Comparison of ENCODE assay signal across 8 cellular contexts in genomic region chr11:130314749-130315285, GRCh38. TPM values are rescaled to one million over a fixed set of nuclear protein-coding genes. Genes with fewer than 3 reads are reported as not detected.
DNase-seq lines count a peak whose midpoint lies in the region; ATAC-seq and TF ChIP-seq lines count a peak whose summit lies in the region.

Gene ZBTB44, minus strand, starts transcription at chr11:130314917. Its CDS starts 53,044 bp downstream, at chr11:130261873.

- H3K4me1 Mint-ChIP-seq in naive thymus-derived CD4-positive, alpha-beta T cell, result peaks cover 33 to 54% (median 40%) of the 10 kb centered on the region in 7 donors
- peaks cover 40% of the 10 kb centered on the region for H3K4me1 Mint-ChIP-seq in stimulated activated memory B cell treated with anti-CD40 and anti-IgM and Interleukin-4, amounts not matched to agents 10 μg/mL and 1 μg/mL and 100 μg/mL, for 72 hours

- peak; percentile 49 for ATAC-seq in GM21619 (IDR thresholded peaks at IDR 0.05; ENCODE audit: unreplicated experiment)
- ATAC-seq in naive thymus-derived CD4-positive, alpha-beta T cell, result peak; percentile 94
- ATAC-seq in stimulated activated memory B cell treated with anti-CD40 and anti-IgM and Interleukin-4, amounts not matched to agents 10 μg/mL and 1 μg/mL and 100 μg/mL, for 72 hours, result peak; percentile 89

- POLR2A ChIA-PET in naive thymus-derived CD4-positive, alpha-beta T cell (lab: Charles Lee), result interaction anchor here (1.0 to 2.6 kb wide), 3 partner anchors 10 to 601 kb away, joined by 3 to 13 read pairs (median 6); partner anchors contain the start of genes PRDM10 and SNX19

- no peaks in the 10 kb centered on the region for H3K36me3 ChIP-seq in Peyer's patch
- H3K36me3 ChIP-seq in naive thymus-derived CD4-positive, alpha-beta T cell (ENCODE audit: control insufficient read depth in 2 of 3, insufficient read depth in 3 of 3, low read length in 3 of 3), result no peaks in the 10 kb centered on the region

- DNase-seq in DMS153 treated with DMSO at 0.1 percent for 48 hours (lab: John Stamatoyannopoulos, UW; ENCODE audit: unreplicated experiment) (peak; percentile 79), KG1 (lab: John Stamatoyannopoulos, UW) (peak; percentile 92), Peyer's patch (peak; percentile 94 to 97 (median 94)), activated T-helper 1 cell treated with Interleukin-2 at 50 U/mL for 16 hours (ENCODE audit: low read depth) (peak; percentile 88), fibroblast of gingiva (ENCODE audit: low read depth) (peak; percentile 84)
- peak; percentile 77 to 91 (median 85) for DNase-seq in naive thymus-derived CD4-positive, alpha-beta T cell

- H3K4me1 ChIP-seq in Peyer's patch, result peaks cover 0 to 23% (median 4%) of the 10 kb centered on the region in 4 donors
- H3K4me1 ChIP-seq in naive thymus-derived CD4-positive, alpha-beta T cell (ENCODE audit: control insufficient read depth in 2 of 2, insufficient read depth in 2 of 2, low read length in 2 of 2), result peaks cover 8 to 16% of the 10 kb centered on the region in 2 donors

- peaks cover 0 to 3% (median 0%) of the 10 kb centered on the region in 5 donors for H3K36me3 Mint-ChIP-seq in naive thymus-derived CD4-positive, alpha-beta T cell
- H3K36me3 Mint-ChIP-seq in stimulated activated memory B cell treated with anti-CD40 and anti-IgM and Interleukin-4, amounts not matched to agents 10 μg/mL and 1 μg/mL and 100 μg/mL, for 72 hours, result peaks cover under 1% of the 10 kb centered on the region

- no peaks in the 10 kb centered on the region for H3K27me3 ChIP-seq in Peyer's patch
- H3K27me3 ChIP-seq in naive thymus-derived CD4-positive, alpha-beta T cell (ENCODE audit: control insufficient read depth in 2 of 2, insufficient read depth in 2 of 2, low read length in 2 of 2), result no peaks in the 10 kb centered on the region

- H3K9me3 Mint-ChIP-seq in naive thymus-derived CD4-positive, alpha-beta T cell, result peaks cover 0 to 3% (median 0%) of the 10 kb centered on the region in 11 donors
- H3K9me3 Mint-ChIP-seq in stimulated activated memory B cell treated with anti-CD40 and anti-IgM and Interleukin-4, amounts not matched to agents 10 μg/mL and 1 μg/mL and 100 μg/mL, for 72 hours, result no peaks in the 10 kb centered on the region

- peaks cover 0 to 6% (median 0%) of the 10 kb centered on the region in 5 donors for H3K27me3 Mint-ChIP-seq in naive thymus-derived CD4-positive, alpha-beta T cell
- H3K27me3 Mint-ChIP-seq in stimulated activated memory B cell treated with anti-CD40 and anti-IgM and Interleukin-4, amounts not matched to agents 10 μg/mL and 1 μg/mL and 100 μg/mL, for 72 hours, result no peaks in the 10 kb centered on the region

- CTCF ChIA-PET in naive thymus-derived CD4-positive, alpha-beta T cell (lab: Charles Lee), result interaction anchor here (1.0 kb wide), 1 partner anchor 11 kb away, joined by 3 read pairs; no protein-coding TSS in a partner anchor

- intact Hi-C loops in naive thymus-derived CD4-positive, alpha-beta T cell (cut with micrococcal nuclease), result loop anchor here (1.0 to 10.0 kb wide), 17 partner anchors 25 to 1036 kb away; partner anchors contain the start of genes APLP2 (in 2 of the 2), NFRKB (in 2 of the 2), PRDM10 (in 2 of the 2) and SNX19 (in 2 of the 2)

- no peak for TF ChIP-seq CTCF in Peyer's patch (IDR thresholded peaks at IDR 0.05)

- H3K4me3 Mint-ChIP-seq in naive thymus-derived CD4-positive, alpha-beta T cell, result peak within 1 kb of the TSS; percentile 90 to 99 (median 96)
- H3K4me3 Mint-ChIP-seq in stimulated activated memory B cell treated with anti-CD40 and anti-IgM and Interleukin-4, amounts not matched to agents 10 μg/mL and 1 μg/mL and 100 μg/mL, for 72 hours, result peak within 1 kb of the TSS; percentile 94

- H3K27ac ChIP-seq in Peyer's patch, result peak within 1 kb of the TSS; percentile 93 to 98 (median 94)
- peak within 1 kb of the TSS; percentile 89 for H3K27ac ChIP-seq in naive thymus-derived CD4-positive, alpha-beta T cell (ENCODE audit: low read depth, low read length)

- peak within 1 kb of the TSS; percentile 93 to 99 (median 98) for H3K27ac Mint-ChIP-seq in naive thymus-derived CD4-positive, alpha-beta T cell
- peak within 1 kb of the TSS; percentile 95 for H3K27ac Mint-ChIP-seq in stimulated activated memory B cell treated with anti-CD40 and anti-IgM and Interleukin-4, amounts not matched to agents 10 μg/mL and 1 μg/mL and 100 μg/mL, for 72 hours

- H3K4me3 ChIP-seq in Peyer's patch, result peak within 1 kb of the TSS; percentile 75 to 98 (median 80)
- H3K4me3 ChIP-seq in naive thymus-derived CD4-positive, alpha-beta T cell (ENCODE audit: low read length), result peak within 1 kb of the TSS; percentile 68

- peak; percentile 29 to 34 for TF ChIP-seq POLR2A in Peyer's patch (IDR thresholded peaks at IDR 0.05)

- H3K9me3 ChIP-seq in Peyer's patch, result no peaks in the 10 kb centered on the region
- no peaks in the 10 kb centered on the region for H3K9me3 ChIP-seq in naive thymus-derived CD4-positive, alpha-beta T cell (ENCODE audit: control insufficient read depth in 2 of 3, low read length in 3 of 3)

RNA-seq across cellular contexts. Expression of gene ZBTB44, which starts in this region (rescaled TPM):
- total RNA-seq in Peyer's patch, result 100 to 1,000 TPM in 1 of 4 donors, 10 to 100 TPM in 3; 39.2 to 113 (median 45.8) TPM
- total RNA-seq in naive thymus-derived CD4-positive, alpha-beta T cell, result 10 to 100 TPM; 45.3 to 83.4 (median 53.5) TPM
- polyA plus RNA-seq in naive thymus-derived CD4-positive, alpha-beta T cell, result 1 to 10 TPM; 5.9 to 6.3 TPM

Comparison
In these comparisons a context has a peak if more than half of its experiments do, and no peak if none do; other contexts are left out.
1. Peak in every context shown above with its lines: DNase-seq, ATAC-seq, H3K4me3 ChIP-seq and H3K27ac ChIP-seq.